ENCODE assay signal across 32 cellular contexts in genomic region chr19:42368360-42368759, GRCh38. TPM values are rescaled to one million over a fixed set of nuclear protein-coding genes. Genes with fewer than 3 reads are reported as not detected.
"Had no signal": no experiment of that assay in that cellular context is flagged by ENCODE, and none has a peak within 500 bp of the region (broad histone marks: within the 10 kb centered on the region; RNA-seq: fewer than 3 reads in every experiment).

No MANE protein-coding gene starts in this region.

- DNase-seq: naive thymus-derived CD8-positive, alpha-beta T cell; nephron progenitor cell; occipital lobe; ovary; posterior cingulate gyrus; psoas muscle; right cardiac atrium; spleen; stimulated activated CD4-positive, alpha-beta T cell treated with anti-CD3 and anti-CD28 coated beads, Interleukin-12 subunit alpha, Interleukin-12 subunit beta, amount 100 ng/mL, for 4 hours; stimulated activated CD4-positive, alpha-beta T cell treated with anti-CD3 and anti-CD28 coated beads, Interleukin-1b, Interleukin-23, amount 100 ng/mL, for 48 hours; stimulated activated CD4-positive, alpha-beta T cell treated with anti-CD3 and anti-CD28 coated beads, Interleukin-4, amount 100 ng/mL, for 1 hour; stimulated activated CD4-positive, alpha-beta T cell treated with anti-CD3 and anti-CD28 coated beads, Interleukin-4, amount 100 ng/mL, for 4 hours; stimulated activated CD8-positive, alpha-beta memory T cell treated with anti-CD3 and anti-CD28 coated beads, Interleukin-4, amount 100 ng/mL, for 48 hours; stimulated activated naive CD4-positive, alpha-beta T cell; stimulated activated naive CD8-positive, alpha-beta T cell treated with anti-CD3 and anti-CD28 coated beads, Interleukin-15, amount 100 ng/mL, for 72 hours; stimulated activated naive CD8-positive, alpha-beta T cell treated with anti-CD3 and anti-CD28 coated beads, Interleukin-15, Interleukin-2, amounts not matched to agents 100 U/mL and 50 U/mL, for 24 hours; substantia nigra; testis; tibial artery; transverse colon; upper lobe of right lung; uterus had no signal

- H3K79me2 ChIP-seq: parathyroid adenoma had no signal

- H3K4me1 ChIP-seq: testis, transverse colon, upper lobe of right lung, uterus had no signal

- H3K27me3 ChIP-seq: ovary, spleen, suprapubic skin, testis, tibial artery, transverse colon, upper lobe of right lung, uterus had no signal

- H2AFZ ChIP-seq: parathyroid adenoma had no signal

- H3K9me3 ChIP-seq: psoas muscle, testis, transverse colon, upper lobe of right lung had no signal

- H3K9ac ChIP-seq: parathyroid adenoma had no signal

- H3K36me3 ChIP-seq: ovary, uterus had no signal

- H3K4me2 ChIP-seq: smooth muscle cell had no signal

- ATAC-seq: naive thymus-derived CD8-positive, alpha-beta T cell; natural killer cell treated with Interleukin-12 subunit alpha and Interleukin-12 subunit beta and Interleukin-15 and Interleukin-18, amount 100 ng/mL, for 72 hours; psoas muscle; sciatic nerve; stimulated activated memory B cell treated with anti-CD40 and anti-IgM and Interleukin-4, amounts not matched to agents 10 μg/mL and 1 μg/mL and 100 μg/mL, for 72 hours; stimulated activated naive CD8-positive, alpha-beta T cell treated with anti-CD3 and anti-CD28 coated beads, Interleukin-15, Interleukin-2, amounts not matched to agents 100 U/mL and 50 U/mL, for 24 hours; upper lobe of right lung had no signal

- H3K27ac ChIP-seq: ovary, parathyroid adenoma, psoas muscle, skin epidermis, spleen, suprapubic skin, testis, tibial artery, transverse colon, upper lobe of right lung, uterus had no signal

- H3K4me3 ChIP-seq: ovary, psoas muscle, skin epidermis, smooth muscle cell, spleen, suprapubic skin, testis, tibial artery, transverse colon, upper lobe of right lung, uterus had no signal

RNA-seq across cellular contexts. Expression of gene CNFN, which starts 21.7 kb away (rescaled TPM):
- total RNA-seq: naive thymus-derived CD8-positive, alpha-beta T cell; natural killer cell treated with Interleukin-12 subunit alpha and Interleukin-12 subunit beta and Interleukin-15 and Interleukin-18, amount 100 ng/mL, for 72 hours; occipital lobe; osteoblast; ovary; psoas muscle; renal cortical epithelial cell; urinary bladder had no signal

RNA-seq across cellular contexts. Expression of gene TMEM145, which starts 55.3 kb away (rescaled TPM):
- total RNA-seq: naive thymus-derived CD8-positive, alpha-beta T cell; osteoblast; renal cortical epithelial cell; sciatic nerve; smooth muscle cell; transverse colon; urinary bladder had no signal
- polyA plus RNA-seq: naive thymus-derived CD8-positive, alpha-beta T cell had no signal
